ENCODE assay signal across 11 cellular contexts in genomic region chr1:232596666-232597303, GRCh38. TPM values are rescaled to one million over a fixed set of nuclear protein-coding genes. Genes with fewer than 3 reads are reported as not detected.
A peak's percentile ranks its signal among the peaks of the same experiment; 100 is the strongest.
DNase-seq lines count a peak whose midpoint lies in the region; ATAC-seq and TF ChIP-seq lines count a peak whose summit lies in the region.
"Had no signal": no experiment of that assay in that cellular context is flagged by ENCODE, and none has a peak within 500 bp of the region (broad histone marks: within the 10 kb centered on the region; RNA-seq: fewer than 3 reads in every experiment).

No MANE protein-coding gene starts in this region.

- H3K4me3 Mint-ChIP-seq in stimulated activated effector memory CD8-positive, alpha-beta T cell treated with anti-CD3 and anti-CD28 coated beads, Interleukin-12 subunit alpha, Interleukin-12 subunit beta, amount 100 ng/mL, for 72 hours: peak overlapping the region; percentile 22
- peak overlapping the region in 1 of 10 donors; percentile 68 for H3K4me3 Mint-ChIP-seq in naive thymus-derived CD4-positive, alpha-beta T cell

- no peak overlapping the region for H3K9ac ChIP-seq in OCI-LY3 (ENCODE audit: low read length)

- H4K20me1 ChIP-seq in OCI-LY3 (ENCODE audit: insufficient read depth, low read length): no peaks in the 10 kb centered on the region

- no peaks in the 10 kb centered on the region for H3K9me3 Mint-ChIP-seq in stimulated activated effector memory CD8-positive, alpha-beta T cell treated with anti-CD3 and anti-CD28 coated beads, Interleukin-12 subunit alpha, Interleukin-12 subunit beta, amount 100 ng/mL, for 72 hours
- peaks cover 0 to 2% (median 0%) of the 10 kb centered on the region in 11 donors for H3K9me3 Mint-ChIP-seq in naive thymus-derived CD4-positive, alpha-beta T cell

- POLR2A ChIA-PET in naive thymus-derived CD4-positive, alpha-beta T cell (lab: Charles Lee): no interaction called here

- H3K4me3 ChIP-seq in cardiac muscle cell (no peak overlapping the region), OCI-LY3 (ENCODE audit: low read length) (peak overlapping the region; percentile 8; the same call in 1 of the 2 replicates)
- H3K4me3 ChIP-seq in naive thymus-derived CD4-positive, alpha-beta T cell (ENCODE audit: low read length): no peak overlapping the region

- H3K79me2 ChIP-seq in OCI-LY3 (ENCODE audit: low read length): no peaks in the 10 kb centered on the region

- H3K27ac Mint-ChIP-seq in stimulated activated effector memory CD8-positive, alpha-beta T cell treated with anti-CD3 and anti-CD28 coated beads, Interleukin-12 subunit alpha, Interleukin-12 subunit beta, amount 100 ng/mL, for 72 hours: peak overlapping the region; percentile 81
- peak overlapping the region in 2 of 9 donors; percentile 33 to 84 for H3K27ac Mint-ChIP-seq in naive thymus-derived CD4-positive, alpha-beta T cell
- H3K27ac Mint-ChIP-seq: activated naive CD4-positive, alpha-beta T cell treated with anti-CD3 and anti-CD28 coated beads, Interleukin-2, amount 50 U/mL, for 72 hours had no signal

- peak in 1 of 2 donors; percentile 64 for DNase-seq in cardiac muscle cell (ENCODE audit: low read depth in 1 of 2, low spot score in 1 of 2)
- no peak for DNase-seq in Right ventricle myocardium inferior (ENCODE audit: missing footprints)
- no peak for DNase-seq in stimulated activated effector memory CD8-positive, alpha-beta T cell treated with anti-CD3 and anti-CD28 coated beads, Interleukin-12 subunit alpha, Interleukin-12 subunit beta, amount 100 ng/mL, for 72 hours (ENCODE audit: low spot score in 2 of 2)
- DNase-seq in stimulated activated naive CD8-positive, alpha-beta T cell treated with anti-CD3 and anti-CD28 coated beads, Interleukin-15, Interleukin-2, amounts not matched to agents 100 U/mL and 50 U/mL, for 24 hours: no peak
- DNase-seq in NCI-H2227 treated with DMSO at 0.1 percent for 48 hours (lab: John Stamatoyannopoulos, UW): no peak
- DNase-seq in naive thymus-derived CD4-positive, alpha-beta T cell: no peak
- DNase-seq: COR-L47 had no signal

- no peaks in the 10 kb centered on the region for H3K27me3 Mint-ChIP-seq in naive thymus-derived CD4-positive, alpha-beta T cell

- peaks cover 57% of the 10 kb centered on the region for H3K4me1 Mint-ChIP-seq in stimulated activated effector memory CD8-positive, alpha-beta T cell treated with anti-CD3 and anti-CD28 coated beads, Interleukin-12 subunit alpha, Interleukin-12 subunit beta, amount 100 ng/mL, for 72 hours
- peaks cover 0 to 43% (median 0%) of the 10 kb centered on the region in 7 donors for H3K4me1 Mint-ChIP-seq in naive thymus-derived CD4-positive, alpha-beta T cell

- CTCF ChIA-PET in naive thymus-derived CD4-positive, alpha-beta T cell (lab: Charles Lee): interaction anchor here (0.6 kb wide), 1 partner anchor 42 kb away, joined by 4 read pairs; no protein-coding TSS in a partner anchor

- TF ChIP-seq CTCF in cardiac muscle cell (IDR thresholded peaks at IDR 0.05; ENCODE audit: low read depth, low read length) (no peak), OCI-LY3 (IDR thresholded peaks at IDR 0.05; ENCODE audit: low read depth, low read length) (no peak)

- peaks cover 55% of the 10 kb centered on the region for H3K4me1 ChIP-seq in cardiac muscle cell (ENCODE audit: low read depth)
- H3K4me1 ChIP-seq in OCI-LY3 (ENCODE audit: low read length): peaks cover 10% of the 10 kb centered on the region
- H3K4me1 ChIP-seq in naive thymus-derived CD4-positive, alpha-beta T cell (ENCODE audit: control insufficient read depth in 2 of 2, insufficient read depth in 2 of 2, low read length in 2 of 2): peaks cover 0 to 19% of the 10 kb centered on the region in 2 donors

- H3K27ac ChIP-seq in cardiac muscle cell (peak overlapping the region; percentile 80), OCI-LY3 (ENCODE audit: low read length) (no peak overlapping the region)
- no peak overlapping the region for H3K27ac ChIP-seq in naive thymus-derived CD4-positive, alpha-beta T cell (ENCODE audit: low read depth, low read length)
- H3K27ac ChIP-seq: HL-60 had no signal

- H3K36me3 ChIP-seq in cardiac muscle cell: no peaks in the 10 kb centered on the region
- no peaks in the 10 kb centered on the region for H3K36me3 ChIP-seq in OCI-LY3 (replicated peaks; ENCODE audit: low read depth, low read length)
- H3K36me3 ChIP-seq in naive thymus-derived CD4-positive, alpha-beta T cell (ENCODE audit: control insufficient read depth in 2 of 3, insufficient read depth in 3 of 3, low read length in 3 of 3): no peaks in the 10 kb centered on the region

- H3K27me3 ChIP-seq in cardiac muscle cell (no peaks in the 10 kb centered on the region), OCI-LY3 (ENCODE audit: low read depth, low read length) (no peaks in the 10 kb centered on the region)
- no peaks in the 10 kb centered on the region for H3K27me3 ChIP-seq in naive thymus-derived CD4-positive, alpha-beta T cell (ENCODE audit: control insufficient read depth in 2 of 2, insufficient read depth in 2 of 2, low read length in 2 of 2)

- H3K9me3 ChIP-seq in cardiac muscle cell (ENCODE audit: low read depth): no peaks in the 10 kb centered on the region
- no peaks in the 10 kb centered on the region for H3K9me3 ChIP-seq in OCI-LY3 (ENCODE audit: insufficient read depth, low read length)
- H3K9me3 ChIP-seq in naive thymus-derived CD4-positive, alpha-beta T cell (ENCODE audit: control insufficient read depth in 2 of 3, low read length in 3 of 3): no peaks in the 10 kb centered on the region

- no peak for ATAC-seq in Right ventricle myocardium inferior
- peak; percentile 31 for ATAC-seq in HG02588 (IDR thresholded peaks at IDR 0.05; ENCODE audit: unreplicated experiment)
- no peak for ATAC-seq in stimulated activated effector memory CD8-positive, alpha-beta T cell treated with anti-CD3 and anti-CD28 coated beads, Interleukin-12 subunit alpha, Interleukin-12 subunit beta, amount 100 ng/mL, for 72 hours
- no peak for ATAC-seq in stimulated activated naive CD8-positive, alpha-beta T cell treated with anti-CD3 and anti-CD28 coated beads, Interleukin-15, Interleukin-2, amounts not matched to agents 100 U/mL and 50 U/mL, for 24 hours
- no peak for ATAC-seq in naive thymus-derived CD4-positive, alpha-beta T cell
- ATAC-seq: activated naive CD4-positive, alpha-beta T cell treated with anti-CD3 and anti-CD28 coated beads, Interleukin-2, amount 50 U/mL, for 72 hours had no signal

- H3K36me3 Mint-ChIP-seq in stimulated activated effector memory CD8-positive, alpha-beta T cell treated with anti-CD3 and anti-CD28 coated beads, Interleukin-12 subunit alpha, Interleukin-12 subunit beta, amount 100 ng/mL, for 72 hours: peaks cover 6% of the 10 kb centered on the region
- H3K36me3 Mint-ChIP-seq in naive thymus-derived CD4-positive, alpha-beta T cell: peaks cover 0 to 4% (median 0%) of the 10 kb centered on the region in 5 donors
- H3K36me3 Mint-ChIP-seq: activated naive CD4-positive, alpha-beta T cell treated with anti-CD3 and anti-CD28 coated beads, Interleukin-2, amount 50 U/mL, for 72 hours had no signal

- intact Hi-C loops in Right ventricle myocardium inferior (cut with DNase I): no loop called here
- intact Hi-C loops in naive thymus-derived CD4-positive, alpha-beta T cell (cut with micrococcal nuclease): loop anchor here in 1 of 2 donors (1.0 kb wide), 1 partner anchor 17 kb away; no protein-coding TSS in a partner anchor

- H3K4me2 ChIP-seq in OCI-LY3 (ENCODE audit: low read length): peak overlapping the region; percentile 47

- no peak overlapping the region for H2AFZ ChIP-seq in OCI-LY3 (ENCODE audit: low read depth, low read length)

RNA-seq across cellular contexts. Expression of gene SIPA1L2, which starts 33.1 kb away (rescaled TPM):
- total RNA-seq in cardiac muscle cell: 107 and 143 TPM in 2 replicates
- 57.1 and 82.1 TPM in 2 replicates for polyA plus RNA-seq in cardiac muscle cell
- total RNA-seq in Right ventricle myocardium inferior: 120 TPM
- total RNA-seq in naive thymus-derived CD4-positive, alpha-beta T cell: 1 to 10 TPM in 1 of 5 experiments, under 1 TPM in 4; 0.27 to 4.9 (median 0.69) TPM
- under 1 TPM in 1 of 2 donors, not detected in 1; 0.08 TPM for polyA plus RNA-seq in naive thymus-derived CD4-positive, alpha-beta T cell

Comparison
In these comparisons a context has a peak if more than half of its experiments do, and no peak if none do; other contexts are left out.
1. RNA of gene SIPA1L2, which starts 33.1 kb away (total RNA-seq): 107 to 143 TPM in cardiac muscle cell and 120 TPM in Right ventricle myocardium inferior (single experiment); 0.27 to 4.9 TPM in naive thymus-derived CD4-positive, alpha-beta T cell; every median in the first group is over 10 times any median in the second.